In the genomic region with DNA sequence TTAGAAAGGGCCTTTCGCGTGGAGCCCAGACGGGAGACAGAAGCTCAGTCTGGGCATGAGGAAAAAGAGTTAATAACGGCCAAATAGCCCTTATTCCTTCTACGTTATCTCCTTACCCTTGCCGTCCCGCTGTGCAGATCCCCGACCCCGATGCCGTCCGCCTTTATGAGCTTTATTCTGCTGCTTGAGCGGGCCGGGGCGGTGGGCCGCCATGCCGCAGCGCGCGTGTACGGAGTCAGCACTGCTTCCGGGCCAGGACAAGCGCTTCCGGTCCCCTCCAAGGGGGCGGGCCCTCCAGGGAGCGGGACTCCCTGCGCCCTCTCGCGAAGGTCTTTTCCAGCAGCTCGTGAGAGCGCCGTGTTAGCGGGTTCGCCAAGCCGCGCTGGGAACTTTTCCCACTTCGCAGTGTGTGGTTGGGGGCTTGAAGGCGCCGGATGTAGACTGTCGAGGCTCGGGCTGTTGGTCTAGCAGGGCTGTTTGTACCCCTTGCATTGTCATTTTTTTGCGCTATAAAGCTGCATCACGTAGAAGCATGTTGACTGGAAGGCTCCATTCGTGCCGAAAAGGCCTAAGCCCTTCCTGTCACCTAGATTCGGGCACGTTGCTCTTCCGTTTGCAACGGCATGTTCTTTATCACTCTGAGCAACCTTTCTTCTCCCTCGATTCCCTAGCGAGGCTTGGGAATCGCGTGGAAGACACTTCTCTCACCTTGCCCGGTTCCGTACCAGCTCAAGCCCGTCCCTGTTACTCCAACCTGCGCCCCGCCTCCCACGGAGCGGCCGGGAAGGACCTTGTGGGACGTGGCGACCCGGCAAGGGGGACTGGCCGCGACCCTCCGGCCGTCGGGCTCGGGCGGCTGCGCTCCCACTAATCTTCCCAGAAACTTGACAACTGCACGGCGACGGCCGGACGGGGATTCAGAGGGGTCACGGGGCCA, we compare ENCODE assay signal across 8 cellular contexts. TPM values are rescaled to one million over a fixed set of nuclear protein-coding genes. Genes with fewer than 3 reads are reported as not detected.
A peak's percentile ranks its signal among the peaks of the same experiment; 100 is the strongest.
DNase-seq lines count a peak whose midpoint lies in the region; ATAC-seq and TF ChIP-seq lines count a peak whose summit lies in the region.

A gene (minus strand): TSS at position 243 of the 937 bp plus-strand sequence. CDS start 30 bp downstream, at position 213.

- peak within 1 kb of the TSS; percentile 99 for H3K4me3 Mint-ChIP-seq in T-helper 17 cell

- peaks cover 0 to 5% of the 10 kb centered on the region in 2 donors for H3K4me1 ChIP-seq in uterus

- peaks cover 14% of the 10 kb centered on the region for H3K4me1 Mint-ChIP-seq in T-helper 17 cell

- H3K4me3 ChIP-seq in uterus = peak within 1 kb of the TSS; percentile 85 to 97

- peaks cover 2% of the 10 kb centered on the region for H3K36me3 Mint-ChIP-seq in T-helper 17 cell (ENCODE audit: low read depth)

- intact Hi-C loops in left ventricle myocardium superior (cut with micrococcal nuclease) (no loop called here), uterus (cut with DNase I; ENCODE audit: low total_unique reads) (no loop called here)

- H3K27ac ChIP-seq in angular gyrus (ENCODE audit: low read depth, low read length) (peak within 1 kb of the TSS; percentile 75), uterus (peak within 1 kb of the TSS; percentile 79 to 90)

- ATAC-seq in HG02759 (IDR thresholded peaks at IDR 0.05; ENCODE audit: unreplicated experiment) = peak; percentile 81
- ATAC-seq in T-helper 17 cell = peak; percentile 87
- peak; percentile 96 for ATAC-seq in left ventricle myocardium superior

- no peaks in the 10 kb centered on the region for H3K36me3 ChIP-seq in uterus

- peak; percentile 61 to 76 for TF ChIP-seq POLR2A in uterus (IDR thresholded peaks at IDR 0.05)

- 0 out of 2 replicates have a peak, but pooled peaks have one; percentile 32 for TF ChIP-seq CTCF in GM12874 (IDR thresholded peaks at IDR 0.05; ENCODE audit: insufficient read depth, low read depth, low read length)
- TF ChIP-seq CTCF in uterus (IDR thresholded peaks at IDR 0.05) = peak in 3 of 4 experiments; percentile 38 to 53 (median 40)

- H3K9me3 ChIP-seq in T-helper 17 cell (ENCODE audit: control insufficient read depth, low read length, poor library complexity, severe bottlenecking) (no peaks in the 10 kb centered on the region), uterus (no peaks in the 10 kb centered on the region)

- no peaks in the 10 kb centered on the region for H3K27me3 ChIP-seq in uterus

- peak within 1 kb of the TSS; percentile 98 for H3K27ac Mint-ChIP-seq in T-helper 17 cell

- peak; percentile 18 for DNase-seq in NCI-H1436 treated with DMSO at 0.1 percent for 48 hours (lab: John Stamatoyannopoulos, UW)
- DNase-seq in T-helper 17 cell = peak; percentile 82 to 85 (median 84)
- peak; percentile 95 for DNase-seq in left ventricle myocardium superior
- DNase-seq in pulmonary artery endothelial cell (ENCODE audit: low read depth, low spot score) = no peak
- peak; percentile 85 to 89 for DNase-seq in uterus

- H3K27me3 Mint-ChIP-seq in T-helper 17 cell = no peaks in the 10 kb centered on the region

RNA-seq across cellular contexts. Expression of the gene that starts here (rescaled TPM):
- 10 to 100 TPM; 24.9 to 35.4 TPM for total RNA-seq in T-helper 17 cell
- 23.3 TPM for total RNA-seq in left ventricle myocardium superior
- total RNA-seq in pulmonary artery endothelial cell = 64.2 and 80.7 TPM in 2 replicates
- total RNA-seq in uterus = 10 to 100 TPM in 3 of 4 donors, 1 to 10 TPM in 1; 2.1 to 43.3 (median 23.5) TPM
